Comparison of ENCODE assay signal across 1 cellular context in the genomic region with DNA sequence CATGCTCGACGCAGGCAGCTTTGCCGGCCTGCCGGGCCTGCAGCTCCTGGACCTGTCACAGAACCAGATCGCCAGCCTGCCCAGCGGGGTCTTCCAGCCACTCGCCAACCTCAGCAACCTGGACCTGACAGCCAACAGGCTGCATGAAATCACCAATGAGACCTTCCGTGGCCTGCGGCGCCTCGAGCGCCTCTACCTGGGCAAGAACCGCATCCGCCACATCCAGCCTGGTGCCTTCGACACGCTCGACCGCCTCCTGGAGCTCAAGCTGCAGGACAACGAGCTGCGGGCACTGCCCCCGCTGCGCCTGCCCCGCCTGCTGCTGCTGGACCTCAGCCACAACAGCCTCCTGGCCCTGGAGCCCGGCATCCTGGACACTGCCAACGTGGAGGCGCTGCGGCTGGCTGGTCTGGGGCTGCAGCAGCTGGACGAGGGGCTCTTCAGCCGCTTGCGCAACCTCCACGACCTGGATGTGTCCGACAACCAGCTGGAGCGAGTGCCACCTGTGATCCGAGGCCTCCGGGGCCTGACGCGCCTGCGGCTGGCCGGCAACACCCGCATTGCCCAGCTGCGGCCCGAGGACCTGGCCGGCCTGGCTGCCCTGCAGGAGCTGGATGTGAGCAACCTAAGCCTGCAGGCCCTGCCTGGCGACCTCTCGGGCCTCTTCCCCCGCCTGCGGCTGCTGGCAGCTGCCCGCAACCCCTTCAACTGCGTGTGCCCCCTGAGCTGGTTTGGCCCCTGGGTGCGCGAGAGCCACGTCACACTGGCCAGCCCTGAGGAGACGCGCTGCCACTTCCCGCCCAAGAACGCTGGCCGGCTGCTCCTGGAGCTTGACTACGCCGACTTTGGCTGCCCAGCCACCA.
TF ChIP-seq lines count a peak whose summit lies in the region.

No MANE protein-coding gene starts in this region.

TF ChIP-seq in K562, 482 proteins besides CTCF, POLR2A, EP300 and RAD21:
- TF ChIP-seq, protein P1, sequence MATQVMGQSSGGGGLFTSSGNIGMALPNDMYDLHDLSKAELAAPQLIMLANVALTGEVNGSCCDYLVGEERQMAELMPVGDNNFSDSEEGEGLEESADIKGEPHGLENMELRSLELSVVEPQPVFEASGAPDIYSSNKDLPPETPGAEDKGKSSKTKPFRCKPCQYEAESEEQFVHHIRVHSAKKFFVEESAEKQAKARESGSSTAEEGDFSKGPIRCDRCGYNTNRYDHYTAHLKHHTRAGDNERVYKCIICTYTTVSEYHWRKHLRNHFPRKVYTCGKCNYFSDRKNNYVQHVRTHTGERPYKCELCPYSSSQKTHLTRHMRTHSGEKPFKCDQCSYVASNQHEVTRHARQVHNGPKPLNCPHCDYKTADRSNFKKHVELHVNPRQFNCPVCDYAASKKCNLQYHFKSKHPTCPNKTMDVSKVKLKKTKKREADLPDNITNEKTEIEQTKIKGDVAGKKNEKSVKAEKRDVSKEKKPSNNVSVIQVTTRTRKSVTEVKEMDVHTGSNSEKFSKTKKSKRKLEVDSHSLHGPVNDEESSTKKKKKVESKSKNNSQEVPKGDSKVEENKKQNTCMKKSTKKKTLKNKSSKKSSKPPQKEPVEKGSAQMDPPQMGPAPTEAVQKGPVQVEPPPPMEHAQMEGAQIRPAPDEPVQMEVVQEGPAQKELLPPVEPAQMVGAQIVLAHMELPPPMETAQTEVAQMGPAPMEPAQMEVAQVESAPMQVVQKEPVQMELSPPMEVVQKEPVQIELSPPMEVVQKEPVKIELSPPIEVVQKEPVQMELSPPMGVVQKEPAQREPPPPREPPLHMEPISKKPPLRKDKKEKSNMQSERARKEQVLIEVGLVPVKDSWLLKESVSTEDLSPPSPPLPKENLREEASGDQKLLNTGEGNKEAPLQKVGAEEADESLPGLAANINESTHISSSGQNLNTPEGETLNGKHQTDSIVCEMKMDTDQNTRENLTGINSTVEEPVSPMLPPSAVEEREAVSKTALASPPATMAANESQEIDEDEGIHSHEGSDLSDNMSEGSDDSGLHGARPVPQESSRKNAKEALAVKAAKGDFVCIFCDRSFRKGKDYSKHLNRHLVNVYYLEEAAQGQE (CRISPR knock-in tag; IDR thresholded peaks at IDR 0.05; ENCODE audit: low read depth) = no peak
- no peak for TF ChIP-seq HDAC2 (IDR thresholded peaks at IDR 0.05)
- TF ChIP-seq SETDB1 (IDR thresholded peaks at IDR 0.05; ENCODE audit: low read length) = no peak
- TF ChIP-seq ZNF134 (CRISPR knock-in tag; conservative IDR thresholded peaks at IDR 0.05) = no peak
- no peak for TF ChIP-seq SRF (CRISPR knock-in tag; IDR thresholded peaks at IDR 0.05)
- TF ChIP-seq NR2F6 (CRISPR knock-in tag; IDR thresholded peaks at IDR 0.05) = no peak
- TF ChIP-seq SMARCC2 (IDR thresholded peaks at IDR 0.05; ENCODE audit: low read depth) = no peak
- no peak for TF ChIP-seq NCOA1 (IDR thresholded peaks at IDR 0.05; ENCODE audit: low read depth)
- TF ChIP-seq MAFG (tag; conservative IDR thresholded peaks at IDR 0.05) = no peak
- no peak for TF ChIP-seq HNRNPLL (IDR thresholded peaks at IDR 0.05; ENCODE audit: low read depth, low read length, poor library complexity, severe bottlenecking)
- TF ChIP-seq POLR2G (IDR thresholded peaks at IDR 0.05; ENCODE audit: low read depth, low read length) = peak; percentile 39; the same call in 1 of the 2 replicates
- TF ChIP-seq YBX1 (IDR thresholded peaks at IDR 0.05) = no peak
- TF ChIP-seq, protein P2, sequence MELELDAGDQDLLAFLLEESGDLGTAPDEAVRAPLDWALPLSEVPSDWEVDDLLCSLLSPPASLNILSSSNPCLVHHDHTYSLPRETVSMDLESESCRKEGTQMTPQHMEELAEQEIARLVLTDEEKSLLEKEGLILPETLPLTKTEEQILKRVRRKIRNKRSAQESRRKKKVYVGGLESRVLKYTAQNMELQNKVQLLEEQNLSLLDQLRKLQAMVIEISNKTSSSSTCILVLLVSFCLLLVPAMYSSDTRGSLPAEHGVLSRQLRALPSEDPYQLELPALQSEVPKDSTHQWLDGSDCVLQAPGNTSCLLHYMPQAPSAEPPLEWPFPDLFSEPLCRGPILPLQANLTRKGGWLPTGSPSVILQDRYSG (tag; conservative IDR thresholded peaks at IDR 0.05; ENCODE audit: low read depth) = no peak
- TF ChIP-seq CBX5 (IDR thresholded peaks at IDR 0.05; ENCODE audit: borderline replicate concordance, low read depth) = no peak
- no peak for TF ChIP-seq C11orf30 (IDR thresholded peaks at IDR 0.05; ENCODE audit: low read depth)
- no peak for TF ChIP-seq POLR2H (tag; IDR thresholded peaks at IDR 0.05; ENCODE audit: low read depth)
- TF ChIP-seq FIP1L1 (IDR thresholded peaks at IDR 0.05; ENCODE audit: low read depth, low read length, poor library complexity, severe bottlenecking) = no peak
- TF ChIP-seq ZNF766 (CRISPR knock-in tag; conservative IDR thresholded peaks at IDR 0.05) = no peak
- TF ChIP-seq CEBPB (tag; IDR thresholded peaks at IDR 0.05) = peak; percentile 62; the same call in 1 of the 2 replicates
- no peak for TF ChIP-seq CEBPG (CRISPR knock-in tag; IDR thresholded peaks at IDR 0.05)
- TF ChIP-seq CEBPG (tag; conservative IDR thresholded peaks at IDR 0.05 in 1 of 2, IDR thresholded peaks at IDR 0.05 in 1 of 2) = 0 out of 4 replicates have a peak, but pooled peaks of 1 of the 2 experiments have one; percentile 26
- TF ChIP-seq, protein P3, sequence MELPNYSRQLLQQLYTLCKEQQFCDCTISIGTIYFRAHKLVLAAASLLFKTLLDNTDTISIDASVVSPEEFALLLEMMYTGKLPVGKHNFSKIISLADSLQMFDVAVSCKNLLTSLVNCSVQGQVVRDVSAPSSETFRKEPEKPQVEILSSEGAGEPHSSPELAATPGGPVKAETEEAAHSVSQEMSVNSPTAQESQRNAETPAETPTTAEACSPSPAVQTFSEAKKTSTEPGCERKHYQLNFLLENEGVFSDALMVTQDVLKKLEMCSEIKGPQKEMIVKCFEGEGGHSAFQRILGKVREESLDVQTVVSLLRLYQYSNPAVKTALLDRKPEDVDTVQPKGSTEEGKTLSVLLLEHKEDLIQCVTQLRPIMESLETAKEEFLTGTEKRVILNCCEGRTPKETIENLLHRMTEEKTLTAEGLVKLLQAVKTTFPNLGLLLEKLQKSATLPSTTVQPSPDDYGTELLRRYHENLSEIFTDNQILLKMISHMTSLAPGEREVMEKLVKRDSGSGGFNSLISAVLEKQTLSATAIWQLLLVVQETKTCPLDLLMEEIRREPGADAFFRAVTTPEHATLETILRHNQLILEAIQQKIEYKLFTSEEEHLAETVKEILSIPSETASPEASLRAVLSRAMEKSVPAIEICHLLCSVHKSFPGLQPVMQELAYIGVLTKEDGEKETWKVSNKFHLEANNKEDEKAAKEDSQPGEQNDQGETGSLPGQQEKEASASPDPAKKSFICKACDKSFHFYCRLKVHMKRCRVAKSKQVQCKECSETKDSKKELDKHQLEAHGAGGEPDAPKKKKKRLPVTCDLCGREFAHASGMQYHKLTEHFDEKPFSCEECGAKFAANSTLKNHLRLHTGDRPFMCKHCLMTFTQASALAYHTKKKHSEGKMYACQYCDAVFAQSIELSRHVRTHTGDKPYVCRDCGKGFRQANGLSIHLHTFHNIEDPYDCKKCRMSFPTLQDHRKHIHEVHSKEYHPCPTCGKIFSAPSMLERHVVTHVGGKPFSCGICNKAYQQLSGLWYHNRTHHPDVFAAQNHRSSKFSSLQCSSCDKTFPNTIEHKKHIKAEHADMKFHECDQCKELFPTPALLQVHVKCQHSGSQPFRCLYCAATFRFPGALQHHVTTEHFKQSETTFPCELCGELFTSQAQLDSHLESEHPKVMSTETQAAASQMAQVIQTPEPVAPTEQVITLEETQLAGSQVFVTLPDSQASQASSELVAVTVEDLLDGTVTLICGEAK (IDR thresholded peaks at IDR 0.05) = no peak
- TF ChIP-seq, protein P3 (CRISPR knock-in tag; IDR thresholded peaks at IDR 0.05) = no peak
- no peak for TF ChIP-seq MAZ (CRISPR knock-in tag; conservative IDR thresholded peaks at IDR 0.05 in 1 of 2, IDR thresholded peaks at IDR 0.05 in 1 of 2)
- no peak for TF ChIP-seq ZNF232 (CRISPR knock-in tag; IDR thresholded peaks at IDR 0.05)
- no peak for TF ChIP-seq ATF6 (CRISPR knock-in tag; IDR thresholded peaks at IDR 0.05)
